In genomic region chr7:149198161-149198816, GRCh38 we compare ENCODE assay signal across 24 cellular contexts. TPM values are rescaled to one million over a fixed set of nuclear protein-coding genes. Genes with fewer than 3 reads are reported as not detected.
DNase-seq lines count a peak whose midpoint lies in the region; ATAC-seq, FAIRE-seq and TF ChIP-seq lines count a peak whose summit lies in the region.
"Had no signal": no experiment of that assay in that cellular context is flagged by ENCODE, and none has a peak within 500 bp of the region (broad histone marks: within the 10 kb centered on the region; RNA-seq: fewer than 3 reads in every experiment).

No MANE protein-coding gene starts in this region.

- no peak for DNase-seq in activated CD8-positive, alpha-beta T cell treated with anti-CD3 and anti-CD28 coated beads for 36 hours
- no peak for DNase-seq in activated CD8-positive, alpha-beta T cell treated with anti-CD3 and anti-CD28 coated beads, Interleukin-2, amount 10 ng/mL, durations not matched to agents 7 days and 5 days
- DNase-seq in K562 (ENCODE audit: extremely low read depth in 1 of 4, low spot score in 3 of 4) (no peak), trophoblast cell (no peak), cerebellar nuclear complex (lab: John Stamatoyannopoulos, UW) (no peak), germinal center (ENCODE audit: low spot score) (no peak)
- no peak for DNase-seq in activated CD8-positive, alpha-beta memory T cell treated with anti-CD3 and anti-CD28 coated beads, Interleukin-2, amount 10 ng/mL, durations not matched to agents 7 days and 5 days
- DNase-seq: activated CD4-positive, alpha-beta T cell treated with anti-CD3 and anti-CD28 coated beads for 1 hour; adrenal gland; CD8-positive, alpha-beta memory T cell; GF-D8; KG1; MV-4-11; NCI-H510A treated with DMSO at 0.1 percent for 48 hours; NK-92 treated with Interleukin-12 subunit alpha and Interleukin-12 subunit beta, amount 100 ng/mL, for 24 hours; right cardiac atrium; stomach; T-cell had no signal

- no peak for ATAC-seq in activated CD8-positive, alpha-beta T cell treated with anti-CD3 and anti-CD28 coated beads for 36 hours
- ATAC-seq in activated CD8-positive, alpha-beta T cell treated with anti-CD3 and anti-CD28 coated beads, Interleukin-2, amount 10 ng/mL, durations not matched to agents 7 days and 5 days = no peak
- no peak for ATAC-seq in K562
- ATAC-seq in activated CD8-positive, alpha-beta memory T cell treated with anti-CD3 and anti-CD28 coated beads, Interleukin-2, amount 10 ng/mL, durations not matched to agents 7 days and 5 days = no peak
- ATAC-seq: right cardiac atrium, T-cell had no signal

- no peak for FAIRE-seq in K562 (lab: Jason Lieb, UNC)
- FAIRE-seq: islet of Langerhans had no signal

- no peak overlapping the region for H2BK12ac ChIP-seq in trophoblast cell (ENCODE audit: low read length)

- CTCF ChIA-PET in activated CD8-positive, alpha-beta T cell treated with anti-CD3 and anti-CD28 coated beads for 36 hours (lab: Charles Lee) = no interaction called here
- CTCF ChIA-PET in activated CD8-positive, alpha-beta T cell treated with anti-CD3 and anti-CD28 coated beads, Interleukin-2, amount 10 ng/mL, durations not matched to agents 7 days and 5 days (lab: Charles Lee) = interaction anchor here (1.1 kb wide), 1 partner anchor 73 kb away, joined by 3 read pairs; no protein-coding TSS in a partner anchor
- CTCF ChIA-PET in K562 (lab: Yijun Ruan, JAX; ENCODE audit: low intra/inter-chr PET ratio) = no interaction called here
- CTCF ChIA-PET in activated CD8-positive, alpha-beta memory T cell treated with anti-CD3 and anti-CD28 coated beads, Interleukin-2, amount 10 ng/mL, durations not matched to agents 7 days and 5 days (lab: Charles Lee) = interaction anchor here (3.3 kb wide), 1 partner anchor 73 kb away, joined by 14 read pairs; the partner anchor contains the start of gene ZNF425

- H2BK120ac ChIP-seq in trophoblast cell (ENCODE audit: insufficient read depth, low read length, poor library complexity) = no peak overlapping the region

- H3K9ac ChIP-seq in Loucy (ENCODE audit: low read depth, low read length, poor library complexity, severe bottlenecking) = peak overlapping the region; percentile 95
- H3K9ac ChIP-seq in K562 (ENCODE audit: insufficient read depth in 1 of 2, low read depth in 2 of 2, low read length in 2 of 2) = peak overlapping the region in 1 of 2 experiments; percentile 11; a peak in 2 of 4 replicates
- no peak overlapping the region for H3K9ac ChIP-seq in trophoblast cell (ENCODE audit: low read length)
- H3K9ac ChIP-seq: parathyroid adenoma had no signal

- no peaks in the 10 kb centered on the region for H3F3A ChIP-seq in Loucy (ENCODE audit: low read depth)

- no peak overlapping the region for H4K12ac ChIP-seq in trophoblast cell (ENCODE audit: low read depth, low read length)

- 92% methylated on average over 22 of the region's 22 CpGs for WGBS in K562 (ENCODE audit: insufficient coverage, low coverage, missing lambda C conversion rate)
- WGBS in trophoblast cell (ENCODE audit: extremely low coverage, insufficient coverage, insufficient read length) = no CpG with 5 or more reads among the region's 22 CpGs

- peaks cover 6% of the 10 kb centered on the region for H3K79me1 ChIP-seq in trophoblast cell (ENCODE audit: low read length)

- no peaks in the 10 kb centered on the region for H3K9me2 ChIP-seq in Loucy (replicated peaks; ENCODE audit: low read depth, low read length)

- TF ChIP-seq POLR2A in K562 (conservative IDR thresholded peaks at IDR 0.05) = no peak

- H3K4me3 Mint-ChIP-seq in activated CD8-positive, alpha-beta T cell treated with anti-CD3 and anti-CD28 coated beads for 36 hours = no peak overlapping the region
- H3K4me3 Mint-ChIP-seq in activated CD8-positive, alpha-beta T cell treated with anti-CD3 and anti-CD28 coated beads, Interleukin-2, amount 10 ng/mL, durations not matched to agents 7 days and 5 days = no peak overlapping the region
- no peak overlapping the region for H3K4me3 Mint-ChIP-seq in activated CD8-positive, alpha-beta memory T cell treated with anti-CD3 and anti-CD28 coated beads, Interleukin-2, amount 10 ng/mL, durations not matched to agents 7 days and 5 days

- peaks cover 43% of the 10 kb centered on the region for H3K4me1 Mint-ChIP-seq in activated CD8-positive, alpha-beta T cell treated with anti-CD3 and anti-CD28 coated beads for 36 hours (ENCODE audit: low read depth)
- H3K4me1 Mint-ChIP-seq in activated CD8-positive, alpha-beta T cell treated with anti-CD3 and anti-CD28 coated beads, Interleukin-2, amount 10 ng/mL, durations not matched to agents 7 days and 5 days (ENCODE audit: low read depth) = peaks cover 53% of the 10 kb centered on the region
- H3K4me1 Mint-ChIP-seq in activated CD8-positive, alpha-beta memory T cell treated with anti-CD3 and anti-CD28 coated beads, Interleukin-2, amount 10 ng/mL, durations not matched to agents 7 days and 5 days = peaks cover 59% of the 10 kb centered on the region

- H2BK5ac ChIP-seq in trophoblast cell (ENCODE audit: low read depth, low read length, poor library complexity) = no peak overlapping the region

- no peak for TF ChIP-seq EP300 in K562 (IDR thresholded peaks at IDR 0.05; ENCODE audit: low read length)

- H3K27ac ChIP-seq in K562 (ENCODE audit: extremely low read depth, low read depth, low read length) (no peak overlapping the region), trophoblast cell (ENCODE audit: low read depth, low read length) (no peak overlapping the region)
- H3K27ac ChIP-seq: adrenal gland, parathyroid adenoma, SJSA1, stomach, tibial artery had no signal

- no TSS peak for BruUV-seq in K562 (replicated peaks; lab: Mats Ljungman, UMichigan)

- no peak overlapping the region for H4K91ac ChIP-seq in trophoblast cell (ENCODE audit: low read depth, low read length)

- H3K4ac ChIP-seq in trophoblast cell (ENCODE audit: low read depth, low read length) = no peak overlapping the region

- H3K27me3 ChIP-seq in Loucy (ENCODE audit: insufficient read depth, low read length, poor library complexity, severe bottlenecking) (no peaks in the 10 kb centered on the region), K562 (ENCODE audit: control insufficient read depth in 2 of 2, insufficient read depth in 2 of 2, low read length in 2 of 2) (no peaks in the 10 kb centered on the region), trophoblast cell (ENCODE audit: insufficient read depth, low read length) (no peaks in the 10 kb centered on the region)
- H3K27me3 ChIP-seq: adrenal gland, SJSA1, stomach, tibial artery had no signal

- no peak overlapping the region for H3K18ac ChIP-seq in trophoblast cell (ENCODE audit: low read length)

- H3K14ac ChIP-seq in trophoblast cell (ENCODE audit: low read length) = no peak overlapping the region

- H3K4me2 ChIP-seq in Loucy (ENCODE audit: low read depth, low read length, poor library complexity, severe bottlenecking) (peak overlapping the region; percentile 97), K562 (ENCODE audit: insufficient read depth, low read length) (no peak overlapping the region), trophoblast cell (ENCODE audit: low read length) (no peak overlapping the region)

- TF ChIP-seq CTCF in activated CD8-positive, alpha-beta T cell treated with anti-CD3 and anti-CD28 coated beads for 36 hours (IDR thresholded peaks at IDR 0.05) = no peak
- TF ChIP-seq CTCF in Loucy (conservative IDR thresholded peaks at IDR 0.05; ENCODE audit: low read length) (no peak), K562 (IDR thresholded peaks at IDR 0.05 in 2 of 3, conservative IDR thresholded peaks at IDR 0.05 in 1 of 3; ENCODE audit: insufficient read depth in 2 of 3, low read depth in 1 of 3, low read length in 3 of 3) (no peak)

- no peak overlapping the region for H3K23ac ChIP-seq in trophoblast cell (ENCODE audit: low read length)

- H4K20me1 ChIP-seq in Loucy (ENCODE audit: insufficient read depth, low read length, poor library complexity, severe bottlenecking) (peaks cover 54% of the 10 kb centered on the region), K562 (replicated peaks; ENCODE audit: control insufficient read depth, insufficient read depth, low read length) (peaks cover 6% of the 10 kb centered on the region; the same call in 1 of the 2 replicates)

- H2AK5ac ChIP-seq in trophoblast cell (ENCODE audit: low read length) = no peak overlapping the region

- no peak overlapping the region for H4K8ac ChIP-seq in trophoblast cell (ENCODE audit: low read depth, low read length)

- H3K36me3 ChIP-seq in Loucy (ENCODE audit: insufficient read depth, low read length) (peaks cover 40% of the 10 kb centered on the region; the same call in 1 of the 2 replicates), K562 (ENCODE audit: control insufficient read depth, insufficient read depth, low read length) (peaks cover 60% of the 10 kb centered on the region), trophoblast cell (ENCODE audit: control insufficient read depth in 1 of 2, insufficient read depth in 2 of 2, low read length in 2 of 2) (peaks cover 31 to 32% of the 10 kb centered on the region in 2 experiments)

- peaks cover 56% of the 10 kb centered on the region for H3K36me3 Mint-ChIP-seq in activated CD8-positive, alpha-beta T cell treated with anti-CD3 and anti-CD28 coated beads for 36 hours (ENCODE audit: low read depth)
- H3K36me3 Mint-ChIP-seq in activated CD8-positive, alpha-beta T cell treated with anti-CD3 and anti-CD28 coated beads, Interleukin-2, amount 10 ng/mL, durations not matched to agents 7 days and 5 days (ENCODE audit: low read depth) = peaks cover 48% of the 10 kb centered on the region
- H3K36me3 Mint-ChIP-seq in activated CD8-positive, alpha-beta memory T cell treated with anti-CD3 and anti-CD28 coated beads, Interleukin-2, amount 10 ng/mL, durations not matched to agents 7 days and 5 days = peaks cover 53% of the 10 kb centered on the region

- no peak for TF ChIP-seq RAD21 in K562 (CRISPR knock-in tag; conservative IDR thresholded peaks at IDR 0.05 in 1 of 2, IDR thresholded peaks at IDR 0.05 in 1 of 2)

- intact Hi-C loops in activated CD8-positive, alpha-beta T cell treated with anti-CD3 and anti-CD28 coated beads for 36 hours (cut with micrococcal nuclease) = no loop called here
- intact Hi-C loops in K562 (cut with micrococcal nuclease) = loop anchor here (5.0 kb wide), 4 partner anchors 71 to 299 kb away; partner anchors contain the start of genes ZNF425, ZNF746 and ZNF786

- no peaks in the 10 kb centered on the region for H3K27me3 Mint-ChIP-seq in activated CD8-positive, alpha-beta T cell treated with anti-CD3 and anti-CD28 coated beads for 36 hours
- no peaks in the 10 kb centered on the region for H3K27me3 Mint-ChIP-seq in activated CD8-positive, alpha-beta T cell treated with anti-CD3 and anti-CD28 coated beads, Interleukin-2, amount 10 ng/mL, durations not matched to agents 7 days and 5 days (ENCODE audit: low read depth)
- no peaks in the 10 kb centered on the region for H3K27me3 Mint-ChIP-seq in activated CD8-positive, alpha-beta memory T cell treated with anti-CD3 and anti-CD28 coated beads, Interleukin-2, amount 10 ng/mL, durations not matched to agents 7 days and 5 days
- H3K27me3 Mint-ChIP-seq: CD8-positive, alpha-beta memory T cell; T-cell had no signal

- H3K9me3 Mint-ChIP-seq in activated CD8-positive, alpha-beta T cell treated with anti-CD3 and anti-CD28 coated beads for 36 hours = no peaks in the 10 kb centered on the region
- no peaks in the 10 kb centered on the region for H3K9me3 Mint-ChIP-seq in activated CD8-positive, alpha-beta T cell treated with anti-CD3 and anti-CD28 coated beads, Interleukin-2, amount 10 ng/mL, durations not matched to agents 7 days and 5 days (ENCODE audit: insufficient read depth)
- no peaks in the 10 kb centered on the region for H3K9me3 Mint-ChIP-seq in activated CD8-positive, alpha-beta memory T cell treated with anti-CD3 and anti-CD28 coated beads, Interleukin-2, amount 10 ng/mL, durations not matched to agents 7 days and 5 days (ENCODE audit: low read depth)
- H3K9me3 Mint-ChIP-seq: CD8-positive, alpha-beta memory T cell; T-cell had no signal

- H2AFZ ChIP-seq in Loucy (ENCODE audit: low read length) = no peak overlapping the region
- no peak overlapping the region for H2AFZ ChIP-seq in K562 (ENCODE audit: low read depth, low read length)
- H2AFZ ChIP-seq in trophoblast cell (ENCODE audit: insufficient read depth, low read length, poor library complexity) = no peak overlapping the region
- H2AFZ ChIP-seq: parathyroid adenoma had no signal

- in situ Hi-C loops in K562 (cut with MboI) = no loop called here

- H3K79me2 ChIP-seq in Loucy (ENCODE audit: insufficient read depth, low read length) (peaks cover 67% of the 10 kb centered on the region), K562 (ENCODE audit: control insufficient read depth, insufficient read depth, low read length) (peaks cover 59% of the 10 kb centered on the region), trophoblast cell (ENCODE audit: control insufficient read depth, insufficient read depth, low read length, poor library complexity) (peaks cover 12% of the 10 kb centered on the region)

- no peaks in the 10 kb centered on the region for H3K9me3 ChIP-seq in Loucy (ENCODE audit: insufficient read depth, low read depth, low read length)
- no peaks in the 10 kb centered on the region for H3K9me3 ChIP-seq in K562 (replicated peaks; ENCODE audit: control insufficient read depth, insufficient read depth, low read depth, low read length)
- peaks cover 7% of the 10 kb centered on the region for H3K9me3 ChIP-seq in trophoblast cell (ENCODE audit: insufficient read depth, low read depth, low read length)
- H3K9me3 ChIP-seq: adrenal gland, SJSA1, stomach, tibial artery had no signal

- no peaks in the 10 kb centered on the region for H3K9me1 ChIP-seq in K562 (ENCODE audit: control insufficient read depth, insufficient read depth, low read length)

- H3K4me3 ChIP-seq in Loucy (ENCODE audit: low read length, poor library complexity, severe bottlenecking) (peak overlapping the region; percentile 99), K562 (no peak overlapping the region), trophoblast cell (ENCODE audit: low read depth, low read length) (peak overlapping the region; percentile 52)
- H3K4me3 ChIP-seq: adrenal gland, SJSA1, tibial artery had no signal

- POLR2A ChIA-PET in activated CD8-positive, alpha-beta T cell treated with anti-CD3 and anti-CD28 coated beads for 36 hours (lab: Charles Lee) = interaction anchor here (1.2 to 1.3 kb wide), 2 partner anchors 26 to 63 kb away, joined by 3 read pairs; no protein-coding TSS in a partner anchor
- POLR2A ChIA-PET in activated CD8-positive, alpha-beta T cell treated with anti-CD3 and anti-CD28 coated beads, Interleukin-2, amount 10 ng/mL, durations not matched to agents 7 days and 5 days (lab: Charles Lee) = no interaction called here
- POLR2A ChIA-PET in K562 (lab: Yijun Ruan, JAX) = interaction anchor here (0.8 to 1.0 kb wide), 3 partner anchors 9 to 1797 kb away, joined by 3 to 4 read pairs (median 3); no protein-coding TSS in a partner anchor

- H3K4me1 ChIP-seq in Loucy (ENCODE audit: insufficient read depth, low read length, poor library complexity, severe bottlenecking) = peaks cover 37% of the 10 kb centered on the region
- peaks cover 10 to 31% of the 10 kb centered on the region in 2 experiments; a peak in 4 of 5 replicates for H3K4me1 ChIP-seq in K562 (replicated peaks in 1 of 2; ENCODE audit: control insufficient read depth in 2 of 2, insufficient read depth in 2 of 2, low read length in 2 of 2)
- H3K4me1 ChIP-seq in trophoblast cell (ENCODE audit: control insufficient read depth in 1 of 2, insufficient read depth in 2 of 2, low read length in 2 of 2) = peaks cover 12 to 15% of the 10 kb centered on the region in 2 experiments
- H3K4me1 ChIP-seq: parathyroid adenoma had no signal

- peak overlapping the region; percentile 49 for H3K27ac Mint-ChIP-seq in activated CD8-positive, alpha-beta T cell treated with anti-CD3 and anti-CD28 coated beads for 36 hours
- no peak overlapping the region for H3K27ac Mint-ChIP-seq in activated CD8-positive, alpha-beta T cell treated with anti-CD3 and anti-CD28 coated beads, Interleukin-2, amount 10 ng/mL, durations not matched to agents 7 days and 5 days
- no peak overlapping the region for H3K27ac Mint-ChIP-seq in activated CD8-positive, alpha-beta memory T cell treated with anti-CD3 and anti-CD28 coated beads, Interleukin-2, amount 10 ng/mL, durations not matched to agents 7 days and 5 days
- H3K27ac Mint-ChIP-seq: nephron, T-cell had no signal

RNA-seq across cellular contexts. Expression of gene ZNF282, which starts 2.9 kb away (rescaled TPM):
- 10 to 100 TPM; 29.3 to 29.7 TPM for total RNA-seq in activated CD8-positive, alpha-beta T cell treated with anti-CD3 and anti-CD28 coated beads for 36 hours
- total RNA-seq in activated CD8-positive, alpha-beta T cell treated with anti-CD3 and anti-CD28 coated beads, Interleukin-2, amount 10 ng/mL, durations not matched to agents 7 days and 5 days = 10 to 100 TPM; 28.4 to 30.6 TPM
- 64.6 and 106 TPM in 2 replicates for total RNA-seq in K562 (2011; cell fraction: chromatin; rRNA removed; ENCODE audit: low replicate concordance)
- 55.3 and 74.2 TPM in 2 replicates for total RNA-seq in K562 (2011; cell fraction: nucleolus; rRNA removed)
- total RNA-seq in K562 (2011; cell fraction: nucleoplasm; rRNA removed) = 39.4 and 48.6 TPM in 2 replicates
- total RNA-seq in K562 (2014; rRNA removed) (32.7 and 38.1 TPM in 2 replicates), K562 (2014; rRNA removed; fragmentation: Illumina TruSeq; extraction: Trizol) (11.2 and 13.2 TPM in 2 replicates), K562 (2015; rRNA removed; fragmentation: Illumina TruSeq; extraction: Trizol) (19.0 and 20.0 TPM in 2 replicates), K562 (2021) (54.6 and 58.6 TPM in 2 replicates)
- polyA plus RNA-seq in K562 (2011; rRNA removed) (13.2 and 23.4 TPM in 2 replicates), K562 (2014; fragmentation: Illumina TruSeq; extraction: Trizol) (17.4 and 25.2 TPM in 2 replicates), K562 (2014; fragmentation: Nextera tagmentation; extraction: Ambion mirVana) (1 to 10 TPM in 1 of 2 experiments, under 1 TPM in 1; 0.76 to 1.3 TPM), K562 (2014; rRNA removed) (25.5 and 37.8 TPM in 2 replicates)
- 19.3 and 29.6 TPM in 2 replicates for polyA plus RNA-seq in K562 (2011; cell fraction: cytosol; rRNA removed)
- polyA plus RNA-seq in K562 (2011; cell fraction: nucleus; rRNA removed) = 33.7 and 56.0 TPM in 2 replicates
- polyA plus RNA-seq in K562 (2012) = 27.1 and 39.5 TPM in 2 replicates
- polyA minus RNA-seq in K562 (2011; rRNA and poly(A)+ RNA removed) = 18.7 and 25.1 TPM in 2 replicates
- 23.8 and 33.7 TPM in 2 replicates for polyA minus RNA-seq in K562 (2011; cell fraction: cytosol; rRNA and poly(A)+ RNA removed)
- 27.5 and 33.3 TPM in 2 replicates for polyA minus RNA-seq in K562 (2011; cell fraction: nucleus; rRNA and poly(A)+ RNA removed)
- 11.3 and 11.5 TPM in 2 replicates for polyA plus RNA-seq in trophoblast cell (2013)
- 10 to 100 TPM; 42.0 to 49.7 TPM for total RNA-seq in activated CD8-positive, alpha-beta memory T cell treated with anti-CD3 and anti-CD28 coated beads, Interleukin-2, amount 10 ng/mL, durations not matched to agents 7 days and 5 days

RNA-seq across cellular contexts. Expression of gene ZNF212, which starts 41.2 kb away (rescaled TPM):
- 10 to 100 TPM; 10.5 to 13.4 TPM for total RNA-seq in activated CD8-positive, alpha-beta T cell treated with anti-CD3 and anti-CD28 coated beads for 36 hours
- total RNA-seq in activated CD8-positive, alpha-beta T cell treated with anti-CD3 and anti-CD28 coated beads, Interleukin-2, amount 10 ng/mL, durations not matched to agents 7 days and 5 days = 10 to 100 TPM; 10.8 to 12.9 TPM
- 27.2 and 40.3 TPM in 2 replicates for total RNA-seq in K562 (2011; cell fraction: chromatin; rRNA removed; ENCODE audit: low replicate concordance)
- 25.4 and 28.3 TPM in 2 replicates for total RNA-seq in K562 (2011; cell fraction: nucleolus; rRNA removed)
- total RNA-seq in K562 (2011; cell fraction: nucleoplasm; rRNA removed) = 21.7 and 25.2 TPM in 2 replicates
- total RNA-seq in K562 (2014; rRNA removed) = 10.2 and 10.7 TPM in 2 replicates
- total RNA-seq in K562 (2014; rRNA removed; fragmentation: Illumina TruSeq; extraction: Trizol) = 6.5 and 7.1 TPM in 2 replicates
- total RNA-seq in K562 (2015; rRNA removed; fragmentation: Illumina TruSeq; extraction: Trizol) = 5.6 and 6.3 TPM in 2 replicates
- 18.0 and 21.4 TPM in 2 replicates for total RNA-seq in K562 (2021)
- 7.2 and 13.3 TPM in 2 replicates for polyA plus RNA-seq in K562 (2011; rRNA removed)
- polyA plus RNA-seq in K562 (2011; cell fraction: cytosol; rRNA removed) = 5.8 and 8.6 TPM in 2 replicates
- polyA plus RNA-seq in K562 (2011; cell fraction: nucleus; rRNA removed) = 21.0 and 21.8 TPM in 2 replicates
- polyA plus RNA-seq in K562 (2012) = 13.3 and 14.1 TPM in 2 replicates
- polyA plus RNA-seq in K562 (2014; fragmentation: Illumina TruSeq; extraction: Trizol) = 11.2 and 14.2 TPM in 2 replicates
- polyA plus RNA-seq in K562 (2014; fragmentation: Nextera tagmentation; extraction: Ambion mirVana) = 1 to 10 TPM; 1.8 to 1.9 TPM
- 11.6 and 14.1 TPM in 2 replicates for polyA plus RNA-seq in K562 (2014; rRNA removed)
- 5.9 and 6.0 TPM in 2 replicates for polyA minus RNA-seq in K562 (2011; rRNA and poly(A)+ RNA removed)
- polyA minus RNA-seq in K562 (2011; cell fraction: cytosol; rRNA and poly(A)+ RNA removed) = 4.8 and 5.8 TPM in 2 replicates
- 7.9 and 12.3 TPM in 2 replicates for polyA minus RNA-seq in K562 (2011; cell fraction: nucleus; rRNA and poly(A)+ RNA removed)
- 5.5 and 5.8 TPM in 2 replicates for polyA plus RNA-seq in trophoblast cell (2013)
- 10 to 100 TPM; 12.8 to 14.2 TPM for total RNA-seq in activated CD8-positive, alpha-beta memory T cell treated with anti-CD3 and anti-CD28 coated beads, Interleukin-2, amount 10 ng/mL, durations not matched to agents 7 days and 5 days

RNA-seq across cellular contexts. Expression of gene ZNF398, which starts 51.0 kb away (rescaled TPM):
- total RNA-seq in activated CD8-positive, alpha-beta T cell treated with anti-CD3 and anti-CD28 coated beads for 36 hours = 1 to 10 TPM; 7.2 to 8.7 TPM
- total RNA-seq in activated CD8-positive, alpha-beta T cell treated with anti-CD3 and anti-CD28 coated beads, Interleukin-2, amount 10 ng/mL, durations not matched to agents 7 days and 5 days = 10 to 100 TPM; 11.8 to 13.3 TPM
- 26.1 and 33.2 TPM in 2 replicates for total RNA-seq in K562 (2011; cell fraction: chromatin; rRNA removed; ENCODE audit: low replicate concordance)
- 19.9 and 24.3 TPM in 2 replicates for total RNA-seq in K562 (2011; cell fraction: nucleolus; rRNA removed)
- total RNA-seq in K562 (2011; cell fraction: nucleoplasm; rRNA removed) = 23.0 and 28.4 TPM in 2 replicates
- total RNA-seq in K562 (2014; rRNA removed) = 10.4 and 15.0 TPM in 2 replicates
- 10.8 and 12.3 TPM in 2 replicates for total RNA-seq in K562 (2014; rRNA removed; fragmentation: Illumina TruSeq; extraction: Trizol)
- 14.3 and 14.7 TPM in 2 replicates for total RNA-seq in K562 (2015; rRNA removed; fragmentation: Illumina TruSeq; extraction: Trizol)
- total RNA-seq in K562 (2021) = 17.1 and 18.6 TPM in 2 replicates
- 8.2 and 14.7 TPM in 2 replicates for polyA plus RNA-seq in K562 (2011; rRNA removed)
- 11.3 and 15.9 TPM in 2 replicates for polyA plus RNA-seq in K562 (2011; cell fraction: cytosol; rRNA removed)
- 16.7 and 19.8 TPM in 2 replicates for polyA plus RNA-seq in K562 (2011; cell fraction: nucleus; rRNA removed)
- 9.9 and 10.0 TPM in 2 replicates for polyA plus RNA-seq in K562 (2012)
- polyA plus RNA-seq in K562 (2014; fragmentation: Illumina TruSeq; extraction: Trizol) = 10.8 and 10.9 TPM in 2 replicates
- 1 to 10 TPM; 4.0 to 4.4 TPM for polyA plus RNA-seq in K562 (2014; fragmentation: Nextera tagmentation; extraction: Ambion mirVana)
- 8.2 and 8.8 TPM in 2 replicates for polyA plus RNA-seq in K562 (2014; rRNA removed)
- polyA minus RNA-seq in K562 (2011; rRNA and poly(A)+ RNA removed) = 19.2 and 27.6 TPM in 2 replicates
- polyA minus RNA-seq in K562 (2011; cell fraction: cytosol; rRNA and poly(A)+ RNA removed) = 13.0 and 15.8 TPM in 2 replicates
- 17.2 and 25.7 TPM in 2 replicates for polyA minus RNA-seq in K562 (2011; cell fraction: nucleus; rRNA and poly(A)+ RNA removed)
- 11.0 TPM in 2 replicates for polyA plus RNA-seq in trophoblast cell (2013)
- 10 to 100 TPM; 12.1 to 13.2 TPM for total RNA-seq in activated CD8-positive, alpha-beta memory T cell treated with anti-CD3 and anti-CD28 coated beads, Interleukin-2, amount 10 ng/mL, durations not matched to agents 7 days and 5 days

Comparison
In these comparisons a context has a peak if more than half of its experiments do, and no peak if none do; other contexts are left out.
1. CTCF ChIA-PET loops: an anchor here in activated CD8-positive, alpha-beta T cell treated with anti-CD3 and anti-CD28 coated beads, Interleukin-2, amount 10 ng/mL, durations not matched to agents 7 days and 5 days (1.1 kb wide) and activated CD8-positive, alpha-beta memory T cell treated with anti-CD3 and anti-CD28 coated beads, Interleukin-2, amount 10 ng/mL, durations not matched to agents 7 days and 5 days (3.3 kb wide); none called in activated CD8-positive, alpha-beta T cell treated with anti-CD3 and anti-CD28 coated beads for 36 hours and K562.